In the genomic region with DNA sequence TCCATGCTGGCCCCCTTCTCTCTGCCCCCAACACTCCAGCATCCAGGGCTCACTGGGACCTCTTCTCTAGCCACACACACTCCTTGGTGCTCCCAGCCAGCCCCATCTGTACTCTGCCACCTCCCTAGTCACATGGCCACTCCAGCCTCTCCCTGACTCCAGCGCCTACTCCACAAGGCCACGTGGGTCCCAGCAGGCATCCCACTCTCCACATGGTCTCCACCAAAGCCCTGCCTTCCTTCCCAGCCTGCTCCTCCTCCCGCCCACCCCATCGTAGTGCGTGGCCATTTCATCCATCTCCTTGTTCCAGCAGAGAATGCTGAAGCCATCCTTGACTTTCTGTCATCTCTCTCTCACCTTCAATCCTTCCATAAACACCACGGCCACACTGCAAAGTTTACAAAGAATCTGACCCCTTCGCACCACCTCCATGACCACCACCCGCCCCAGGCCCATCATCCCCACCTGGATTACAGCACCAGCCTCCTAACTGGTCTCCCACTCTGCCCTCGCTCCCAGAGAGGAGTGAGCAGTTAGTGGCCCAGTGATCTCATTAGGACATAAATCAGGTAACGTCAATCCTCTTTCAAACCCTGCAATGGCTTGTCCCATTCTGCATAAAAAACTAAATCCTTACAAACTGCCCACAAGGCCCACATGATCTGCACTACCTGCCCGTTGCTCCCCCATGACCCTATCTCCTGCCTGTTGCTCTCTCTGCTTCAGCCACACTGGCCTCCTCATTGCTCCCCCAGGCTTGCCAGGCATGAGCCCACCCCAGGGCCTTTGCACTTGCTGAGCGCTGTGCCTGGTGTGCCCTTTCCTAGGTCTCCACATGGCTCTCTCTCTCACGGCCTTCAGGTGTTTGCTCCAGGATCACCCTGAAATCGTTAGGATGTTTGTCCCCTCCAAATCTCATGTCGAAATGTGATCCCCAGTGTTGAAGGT, we compare ENCODE assay signal across 10 cellular contexts.
"Had no signal": no experiment of that assay in that cellular context is flagged by ENCODE, and none has a peak within 500 bp of the region (broad histone marks: within the 10 kb centered on the region; RNA-seq: fewer than 3 reads in every experiment).

No MANE protein-coding gene starts in this region.

- H3K27me3 ChIP-seq: right atrium auricular region had no signal

- H3K4me3 ChIP-seq: dorsolateral prefrontal cortex, lower lobe of right lung, right atrium auricular region, tibial nerve had no signal

- H3K4me1 ChIP-seq: lower lobe of right lung, right atrium auricular region, tibial nerve had no signal

- H3K36me3 ChIP-seq: lower lobe of right lung, right atrium auricular region, tibial nerve had no signal

- ATAC-seq: activated CD4-positive, alpha-beta T cell treated with anti-CD3 and anti-CD28 coated beads for 36 hours; lower lobe of right lung had no signal

- DNase-seq: activated CD4-positive, alpha-beta T cell treated with anti-CD3 and anti-CD28 coated beads for 36 hours; activated CD4-positive, alpha-beta T cell treated with anti-CD3 and anti-CD28 coated beads, Interleukin-2, amount 50 U/mL, for 48 hours; erythroblast; foreskin melanocyte; lower lobe of right lung; nephron progenitor cell; stimulated activated CD4-positive, alpha-beta T cell treated with anti-CD3 and anti-CD28 coated beads, Interleukin-2, amount 100 ng/mL, for 24 hours had no signal

- H3K9me3 ChIP-seq: lower lobe of right lung, right atrium auricular region, tibial nerve had no signal

- H3K27ac ChIP-seq: lower lobe of right lung, right atrium auricular region, tibial nerve had no signal
